In genomic region chr2:224260605-224261004, GRCh38 we compare ENCODE assay signal across 17 cellular contexts.
DNase-seq lines count a peak whose midpoint lies in the region; ATAC-seq and TF ChIP-seq lines count a peak whose summit lies in the region.
"Had no signal": no experiment of that assay in that cellular context is flagged by ENCODE, and none has a peak within 500 bp of the region (broad histone marks: within the 10 kb centered on the region; RNA-seq: fewer than 3 reads in every experiment).

No MANE protein-coding gene starts in this region.

- H3K9me3 ChIP-seq in WERI-Rb-1 (ENCODE audit: severe bottlenecking) (no peaks in the 10 kb centered on the region), smooth muscle cell (replicated peaks; ENCODE audit: low read depth) (no peaks in the 10 kb centered on the region)
- H3K9me3 ChIP-seq: pancreas, suprapubic skin had no signal

- H3K27ac ChIP-seq in KMS-11, result no peak overlapping the region
- no peak overlapping the region for H3K27ac ChIP-seq in WERI-Rb-1
- H3K27ac ChIP-seq in smooth muscle cell (ENCODE audit: low read depth), result peak overlapping the region; percentile 96
- H3K27ac ChIP-seq: pancreas, suprapubic skin had no signal

- no peaks in the 10 kb centered on the region for H3K4me1 ChIP-seq in KMS-11 (ENCODE audit: low read depth, poor library complexity, severe bottlenecking)
- H3K4me1 ChIP-seq in smooth muscle cell (ENCODE audit: low read depth), result peaks cover 27% of the 10 kb centered on the region
- H3K4me1 ChIP-seq: pancreas, suprapubic skin had no signal

- H3K27me3 ChIP-seq in KMS-11 (ENCODE audit: insufficient read depth, low read depth) (no peaks in the 10 kb centered on the region), WERI-Rb-1 (ENCODE audit: insufficient read depth, low read depth, severe bottlenecking) (no peaks in the 10 kb centered on the region), smooth muscle cell (ENCODE audit: low read depth) (no peaks in the 10 kb centered on the region)
- H3K27me3 ChIP-seq: pancreas, suprapubic skin had no signal

- WGBS in smooth muscle cell (ENCODE audit: low lambda C conversion rate), result 16% methylated on average over 5 of the region's 5 CpGs

- no peaks in the 10 kb centered on the region for H3K36me3 ChIP-seq in KMS-11 (ENCODE audit: insufficient read depth)
- no peaks in the 10 kb centered on the region for H3K36me3 ChIP-seq in WERI-Rb-1
- H3K36me3 ChIP-seq in smooth muscle cell (ENCODE audit: low read depth), result no peaks in the 10 kb centered on the region
- H3K36me3 ChIP-seq: pancreas, suprapubic skin had no signal

- no peak overlapping the region for H3K4me3 ChIP-seq in KMS-11 (IDR thresholded peaks at IDR 0.05; ENCODE audit: insufficient read depth, low read depth, low read length)
- H3K4me3 ChIP-seq in WERI-Rb-1 (ENCODE audit: low read depth, low read length), result peak overlapping the region; percentile 13
- peak overlapping the region; percentile 22 for H3K4me3 ChIP-seq in smooth muscle cell
- H3K4me3 ChIP-seq: GM12878, pancreas, suprapubic skin had no signal

- peak; percentile 82 for DNase-seq in WERI-Rb-1
- DNase-seq in left cardiac atrium, result no peak
- DNase-seq in smooth muscle cell (lab: John Stamatoyannopoulos, UW; ENCODE audit: unreplicated experiment), result no peak
- no peak for DNase-seq in COR-L47 (lab: John Stamatoyannopoulos, UW)
- DNase-seq in GM19240 (ENCODE audit: insufficient read length, low spot score), result no peak
- DNase-seq: activated CD4-positive, alpha-beta T cell treated with anti-CD3 and anti-CD28 coated beads, Interleukin-2, amount 50 U/mL, for 4 hours; midbrain; NCI-H2029; NCI-H69; pancreas; stimulated activated CD4-positive, alpha-beta T cell treated with anti-CD3 and anti-CD28 coated beads, Interleukin-15, amount 100 ng/mL, for 24 hours; T-helper 9 cell had no signal

- no peaks in the 10 kb centered on the region for H4K20me1 ChIP-seq in KMS-11 (ENCODE audit: insufficient read depth)
- H4K20me1 ChIP-seq in smooth muscle cell (ENCODE audit: low read depth), result no peaks in the 10 kb centered on the region

- H3K9ac ChIP-seq in KMS-11, result no peak overlapping the region
- H3K9ac ChIP-seq in smooth muscle cell (ENCODE audit: low read depth), result peak overlapping the region; percentile 84

- H3K4me2 ChIP-seq in KMS-11 (no peak overlapping the region), smooth muscle cell (peak overlapping the region; percentile 78)

- ATAC-seq in left cardiac atrium (peak; percentile 23 to 52), HG03442 (IDR thresholded peaks at IDR 0.05; ENCODE audit: unreplicated experiment) (no peak)
- ATAC-seq: esophagus mucosa, GM12878 had no signal

- H3K79me2 ChIP-seq in KMS-11 (ENCODE audit: insufficient read depth, low read depth) (no peaks in the 10 kb centered on the region), smooth muscle cell (ENCODE audit: low read depth) (no peaks in the 10 kb centered on the region)

- no peak for TF ChIP-seq CTCF in KMS-11 (conservative IDR thresholded peaks at IDR 0.05; ENCODE audit: low read depth, low read length)
- no peak for TF ChIP-seq CTCF in WERI-Rb-1 (IDR thresholded peaks at IDR 0.05; ENCODE audit: low read depth, low read length)
- TF ChIP-seq CTCF in smooth muscle cell (IDR thresholded peaks at IDR 0.05; ENCODE audit: borderline replicate concordance, insufficient read depth, poor library complexity, severe bottlenecking), result no peak

- peak overlapping the region; percentile 4; the same call in 1 of the 2 replicates for H2AFZ ChIP-seq in KMS-11 (ENCODE audit: low read depth)
- H2AFZ ChIP-seq in smooth muscle cell (ENCODE audit: low read depth), result peak overlapping the region; percentile 66

- intact Hi-C loops in left cardiac atrium (cut with DNase I), result no loop called here

- H3F3A ChIP-seq in smooth muscle cell (ENCODE audit: low read depth), result peaks cover 26% of the 10 kb centered on the region
